Comparison of ENCODE assay signal across 1 cellular context in the genomic region with DNA sequence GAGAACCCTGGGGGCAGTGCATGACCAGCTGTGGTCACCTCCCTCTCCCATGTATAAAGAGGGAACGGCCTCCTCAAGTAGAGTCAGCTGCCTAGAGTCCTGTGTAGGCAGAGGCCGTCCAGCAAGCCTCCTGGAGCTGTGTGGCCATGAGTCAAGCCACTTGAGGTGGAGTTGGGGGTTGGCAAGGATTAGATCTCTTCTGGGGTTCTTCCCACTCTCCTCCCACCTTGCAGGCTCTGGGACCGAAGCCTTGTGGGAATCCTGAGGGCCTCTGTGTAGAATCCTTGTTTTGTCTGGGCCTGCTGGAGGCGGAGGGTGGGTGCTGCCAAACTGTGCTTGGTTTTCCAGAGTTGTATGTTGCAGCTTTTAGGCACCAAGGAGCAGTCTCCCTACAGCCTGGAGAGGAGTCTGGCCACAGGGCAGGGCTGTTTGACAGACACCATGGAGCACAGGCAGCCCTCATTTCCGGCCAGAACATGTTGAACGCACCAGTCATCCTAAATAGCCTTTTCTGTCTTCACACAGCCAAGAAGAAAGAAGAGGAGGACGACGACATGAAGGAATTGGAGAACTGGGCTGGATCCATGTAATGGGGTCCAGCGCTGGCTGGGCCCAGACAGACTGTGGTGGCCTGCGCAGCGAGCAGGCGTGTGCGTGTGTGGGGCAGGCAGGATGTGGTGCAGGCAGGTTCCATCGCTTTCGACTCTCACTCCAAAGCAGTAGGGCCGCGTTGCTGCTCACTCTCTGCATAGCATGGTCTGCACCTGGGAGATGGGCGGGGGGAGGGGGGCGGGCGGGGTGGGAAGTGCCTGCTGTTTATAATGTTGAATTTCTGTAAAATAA.
TF ChIP-seq lines count a peak whose summit lies in the region.

No MANE protein-coding gene starts in this region.

TF ChIP-seq in HEK293, 187 proteins besides CTCF, POLR2A, EP300 and RAD21:
- TF ChIP-seq HOXA7 (CRISPR knock-in tag; IDR thresholded peaks at IDR 0.05; ENCODE audit: borderline replicate concordance): no peak
- no peak for TF ChIP-seq ZXDB (tag by site-specific recombination; IDR thresholded peaks at IDR 0.05)
- TF ChIP-seq ZFHX2 (tag by site-specific recombination; conservative IDR thresholded peaks at IDR 0.05): peak; percentile 93
- TF ChIP-seq EGR2 (tag by site-specific recombination; IDR thresholded peaks at IDR 0.05; ENCODE audit: low read depth): peak; percentile 97
